Comparison of ENCODE assay signal across 9 cellular contexts in the genomic region with DNA sequence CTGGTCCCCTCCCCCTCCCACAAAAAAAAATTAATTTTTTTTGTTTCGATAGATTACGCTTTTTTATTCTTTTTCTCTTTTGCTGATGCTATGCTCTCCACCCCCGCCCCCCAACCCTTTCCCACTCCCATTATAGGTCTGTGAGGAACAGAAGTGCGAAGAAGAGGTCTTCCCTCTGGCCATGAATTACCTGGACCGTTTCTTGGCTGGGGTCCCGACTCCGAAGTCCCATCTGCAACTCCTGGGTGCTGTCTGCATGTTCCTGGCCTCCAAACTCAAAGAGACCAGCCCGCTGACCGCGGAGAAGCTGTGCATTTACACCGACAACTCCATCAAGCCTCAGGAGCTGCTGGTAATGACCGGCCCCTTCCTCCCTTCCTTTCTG. TPM values are rescaled to one million over a fixed set of nuclear protein-coding genes. Genes with fewer than 3 reads are reported as not detected.
DNase-seq lines count a peak whose midpoint lies in the region; ATAC-seq and TF ChIP-seq lines count a peak whose summit lies in the region.
"Had no signal": no experiment of that assay in that cellular context is flagged by ENCODE, and none has a peak within 500 bp of the region (broad histone marks: within the 10 kb centered on the region; RNA-seq: fewer than 3 reads in every experiment).

No MANE protein-coding gene starts in this region.

- H3K4me1 ChIP-seq in cardiac muscle cell (ENCODE audit: low read depth), result peaks cover 46% of the 10 kb centered on the region
- H3K4me1 ChIP-seq in muscle layer of duodenum (ENCODE audit: control insufficient read depth in 1 of 2, insufficient read depth in 2 of 2, low read length in 2 of 2), result peaks cover 43 to 59% of the 10 kb centered on the region in 2 donors
- peaks cover 21 to 24% of the 10 kb centered on the region in 2 donors for H3K4me1 ChIP-seq in uterus

- TF ChIP-seq CTCF in cardiac muscle cell (IDR thresholded peaks at IDR 0.05; ENCODE audit: low read depth, low read length) (no peak), uterus (IDR thresholded peaks at IDR 0.05) (no peak)

- H3K9me3 Mint-ChIP-seq in dendritic cell treated with granulocyte-macrophage colony-stimulating factor and Interleukin-4, amounts not matched to agents 40 ng/mL and 50 ng/mL, for 4 days, result no peaks in the 10 kb centered on the region

- peak overlapping the region; percentile 23 for H3K4me3 Mint-ChIP-seq in dendritic cell treated with granulocyte-macrophage colony-stimulating factor and Interleukin-4, amounts not matched to agents 40 ng/mL and 50 ng/mL, for 4 days

- ATAC-seq in left cardiac atrium, result no peak
- ATAC-seq in GM19324 (IDR thresholded peaks at IDR 0.05; ENCODE audit: low FRiP score, unreplicated experiment), result no peak
- ATAC-seq: Panc1 had no signal

- H3K27ac Mint-ChIP-seq in dendritic cell treated with granulocyte-macrophage colony-stimulating factor and Interleukin-4, amounts not matched to agents 40 ng/mL and 50 ng/mL, for 4 days, result no peak overlapping the region

- peaks cover 75% of the 10 kb centered on the region for H3K4me1 Mint-ChIP-seq in dendritic cell treated with granulocyte-macrophage colony-stimulating factor and Interleukin-4, amounts not matched to agents 40 ng/mL and 50 ng/mL, for 4 days (ENCODE audit: low read depth)

- DNase-seq in cardiac muscle cell (ENCODE audit: low read depth in 1 of 2, low spot score in 1 of 2), result no peak
- no peak for DNase-seq in left cardiac atrium
- peak; percentile 65 to 66 for DNase-seq in uterus
- no peak for DNase-seq in G401 (ENCODE audit: low spot score)
- no peak for DNase-seq in T1000 (lab: John Stamatoyannopoulos, UW)

- H3K36me3 ChIP-seq in cardiac muscle cell, result no peaks in the 10 kb centered on the region
- H3K36me3 ChIP-seq in muscle layer of duodenum (ENCODE audit: control insufficient read depth in 1 of 2, insufficient read depth in 2 of 2, low read length in 2 of 2), result peaks cover 7 to 20% of the 10 kb centered on the region in 2 donors
- no peaks in the 10 kb centered on the region for H3K36me3 ChIP-seq in uterus

- H3K36me3 Mint-ChIP-seq in dendritic cell treated with granulocyte-macrophage colony-stimulating factor and Interleukin-4, amounts not matched to agents 40 ng/mL and 50 ng/mL, for 4 days (ENCODE audit: low read depth), result peaks cover 14% of the 10 kb centered on the region

- H3K27me3 Mint-ChIP-seq in dendritic cell treated with granulocyte-macrophage colony-stimulating factor and Interleukin-4, amounts not matched to agents 40 ng/mL and 50 ng/mL, for 4 days, result peaks cover 61% of the 10 kb centered on the region

- no peak overlapping the region for H3K27ac ChIP-seq in cardiac muscle cell
- H3K27ac ChIP-seq in muscle layer of duodenum (ENCODE audit: low read length), result peak overlapping the region; percentile 97
- peak overlapping the region; percentile 88 to 99 for H3K27ac ChIP-seq in uterus

- no peaks in the 10 kb centered on the region for H3K9me3 ChIP-seq in cardiac muscle cell (ENCODE audit: low read depth)
- no peaks in the 10 kb centered on the region for H3K9me3 ChIP-seq in muscle layer of duodenum (ENCODE audit: control insufficient read depth in 1 of 2, low read length in 2 of 2)
- H3K9me3 ChIP-seq in uterus, result no peaks in the 10 kb centered on the region

- peaks cover 9% of the 10 kb centered on the region for H3K27me3 ChIP-seq in cardiac muscle cell
- no peaks in the 10 kb centered on the region for H3K27me3 ChIP-seq in muscle layer of duodenum (ENCODE audit: low read depth, low read length)
- H3K27me3 ChIP-seq in uterus, result no peaks in the 10 kb centered on the region

- H3K4me3 ChIP-seq in cardiac muscle cell, result peak overlapping the region; percentile 62
- peak overlapping the region; percentile 91 to 99 for H3K4me3 ChIP-seq in muscle layer of duodenum (ENCODE audit: low read depth in 1 of 2, low read length in 2 of 2)
- H3K4me3 ChIP-seq in uterus, result peak overlapping the region; percentile 47 to 91

- in situ Hi-C loops in G401 (cut with HindIII; ENCODE audit: low sequenced_read_pairs), result no loop called here

- TF ChIP-seq POLR2A in uterus (IDR thresholded peaks at IDR 0.05), result no peak

- intact Hi-C loops in left cardiac atrium (cut with DNase I) (loop anchor here (2.0 to 10.0 kb wide), 6 partner anchors 169 to 391 kb away; no protein-coding TSS in a partner anchor), uterus (cut with DNase I; ENCODE audit: low total_unique reads) (loop anchor here (10.0 kb wide), 1 partner anchor 241 kb away; no protein-coding TSS in a partner anchor)
- intact Hi-C loops in dendritic cell treated with granulocyte-macrophage colony-stimulating factor and Interleukin-4, amounts not matched to agents 40 ng/mL and 50 ng/mL, for 4 days (cut with micrococcal nuclease), result loop anchor here (2.0 kb wide), 1 partner anchor 391 kb away; no protein-coding TSS in a partner anchor

RNA-seq across cellular contexts. Expression of gene CCND2, which starts 2.3 kb away (rescaled TPM):
- total RNA-seq in cardiac muscle cell (89.9 and 110 TPM in 2 replicates), left cardiac atrium (100 to 1,000 TPM; 170 to 202 TPM), uterus (100 to 1,000 TPM in 2 of 4 donors, 10 to 100 TPM in 2; 49.4 to 210 (median 100) TPM)
- 91.5 and 94.4 TPM in 2 replicates for polyA plus RNA-seq in cardiac muscle cell
- 88.7 and 110 TPM in 2 replicates for total RNA-seq in G401 (2014; rRNA removed; shearing (Covaris generic))

RNA-seq across cellular contexts. Expression of gene TIGAR, which starts 45.2 kb away (rescaled TPM):
- total RNA-seq in cardiac muscle cell (2.7 and 3.2 TPM in 2 replicates), left cardiac atrium (10 to 100 TPM in 1 of 2 donors, 1 to 10 TPM in 1; 9.7 to 14.0 TPM), uterus (10 to 100 TPM in 1 of 4 donors, 1 to 10 TPM in 2, under 1 TPM in 1; 0.26 to 10.6 (median 2.3) TPM)
- 8.5 and 16.4 TPM in 2 replicates for polyA plus RNA-seq in cardiac muscle cell
- 19.7 and 25.5 TPM in 2 replicates for total RNA-seq in G401 (2014; rRNA removed; shearing (Covaris generic))

Comparison
In these comparisons a context has a peak if more than half of its experiments do, and no peak if none do; other contexts are left out.
1. DNase-seq: peak in uterus (2 of 2); none in cardiac muscle cell (0 of 2), left cardiac atrium (single experiment), G401 (single experiment) and T1000 (single experiment).
2. Peak in every context shown above with its lines, with median percentiles within 50 percentile points of each other: H3K4me3 ChIP-seq.